Comparison of ENCODE assay signal across 1 cellular context in the genomic region with DNA sequence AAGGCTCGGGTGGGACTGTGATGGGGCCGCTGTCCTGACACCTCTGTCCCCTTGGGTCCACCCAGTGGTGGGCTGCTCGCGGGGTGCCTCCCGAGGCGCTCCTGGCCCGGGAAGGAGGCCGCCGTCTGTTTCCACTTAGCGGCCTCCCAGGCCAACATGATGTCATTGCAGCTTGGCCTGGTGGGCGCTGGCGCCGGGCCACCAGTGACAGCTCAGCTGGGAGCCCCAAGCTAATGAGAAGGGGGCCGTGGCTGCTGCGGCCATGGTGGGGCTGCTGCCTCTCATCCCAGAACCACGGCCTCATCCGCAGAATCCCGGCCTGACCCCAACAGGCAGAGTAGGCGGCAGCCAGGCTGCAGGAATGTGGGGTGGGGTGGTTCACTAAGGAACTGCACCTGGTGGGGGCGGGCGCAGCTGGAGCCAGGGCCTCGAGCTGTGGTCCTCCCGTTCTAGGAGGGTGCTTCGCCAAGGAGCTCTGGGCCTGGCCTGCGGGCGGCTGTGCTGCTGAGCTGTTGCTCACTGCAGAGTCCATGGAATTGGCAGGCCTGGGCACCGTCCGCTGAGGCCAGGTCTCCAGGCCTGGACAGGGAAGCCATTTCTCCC.
A peak's percentile ranks its signal among the peaks of the same experiment; 100 is the strongest.
TF ChIP-seq lines count a peak whose summit lies in the region.

No MANE protein-coding gene starts in this region.

TF ChIP-seq in SK-N-SH, 30 proteins besides CTCF, POLR2A, EP300 and RAD21 (continued from another document):
- TF ChIP-seq, protein P1, sequence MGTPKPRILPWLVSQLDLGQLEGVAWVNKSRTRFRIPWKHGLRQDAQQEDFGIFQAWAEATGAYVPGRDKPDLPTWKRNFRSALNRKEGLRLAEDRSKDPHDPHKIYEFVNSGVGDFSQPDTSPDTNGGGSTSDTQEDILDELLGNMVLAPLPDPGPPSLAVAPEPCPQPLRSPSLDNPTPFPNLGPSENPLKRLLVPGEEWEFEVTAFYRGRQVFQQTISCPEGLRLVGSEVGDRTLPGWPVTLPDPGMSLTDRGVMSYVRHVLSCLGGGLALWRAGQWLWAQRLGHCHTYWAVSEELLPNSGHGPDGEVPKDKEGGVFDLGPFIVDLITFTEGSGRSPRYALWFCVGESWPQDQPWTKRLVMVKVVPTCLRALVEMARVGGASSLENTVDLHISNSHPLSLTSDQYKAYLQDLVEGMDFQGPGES (IDR thresholded peaks at IDR 0.05; ENCODE audit: low read depth, low read length), result no peak
- TF ChIP-seq EZH2phosphoT487 (IDR thresholded peaks at IDR 0.05; ENCODE audit: borderline replicate concordance, low read depth) (no peak), JUND (IDR thresholded peaks at IDR 0.05) (no peak; the same call in 1 of the 2 replicates), NRF1 (IDR thresholded peaks at IDR 0.05; ENCODE audit: low read depth, low read length) (no peak), MEF2A (IDR thresholded peaks at IDR 0.05; ENCODE audit: borderline replicate concordance, low read depth) (no peak), SMC3 (IDR thresholded peaks at IDR 0.05; ENCODE audit: low read depth, low read length) (0 out of 2 replicates have a peak, but pooled peaks have one; percentile 8), POLR2AphosphoS5 (IDR thresholded peaks at IDR 0.05; ENCODE audit: low read depth, low read length) (no peak), TCF12 (IDR thresholded peaks at IDR 0.05) (peak; percentile 93), YY1 (IDR thresholded peaks at IDR 0.05; ENCODE audit: low read depth) (no peak), NFIC (IDR thresholded peaks at IDR 0.05; ENCODE audit: borderline replicate concordance) (peak; percentile 90), SIN3A (IDR thresholded peaks at IDR 0.05; ENCODE audit: borderline replicate concordance, low read depth, low read length) (0 out of 2 replicates have a peak, but pooled peaks have one; percentile 20), FOXJ3 (CRISPR knock-in tag; IDR thresholded peaks at IDR 0.05) (peak; percentile 76; the same call in 1 of the 2 replicates), CHD2 (IDR thresholded peaks at IDR 0.05; ENCODE audit: low read length, partially characterized antibody) (peak; percentile 53), FOSL2 (IDR thresholded peaks at IDR 0.05; ENCODE audit: borderline replicate concordance, low read depth) (peak; percentile 25; the same call in 1 of the 2 replicates), RFX5 (IDR thresholded peaks at IDR 0.05; ENCODE audit: low read length) (no peak), MXI1 (IDR thresholded peaks at IDR 0.05; ENCODE audit: low read depth, low read length) (peak; percentile 49), GATA2 (CRISPR knock-in tag; IDR thresholded peaks at IDR 0.05) (no peak)
- TF ChIP-seq, protein P2, sequence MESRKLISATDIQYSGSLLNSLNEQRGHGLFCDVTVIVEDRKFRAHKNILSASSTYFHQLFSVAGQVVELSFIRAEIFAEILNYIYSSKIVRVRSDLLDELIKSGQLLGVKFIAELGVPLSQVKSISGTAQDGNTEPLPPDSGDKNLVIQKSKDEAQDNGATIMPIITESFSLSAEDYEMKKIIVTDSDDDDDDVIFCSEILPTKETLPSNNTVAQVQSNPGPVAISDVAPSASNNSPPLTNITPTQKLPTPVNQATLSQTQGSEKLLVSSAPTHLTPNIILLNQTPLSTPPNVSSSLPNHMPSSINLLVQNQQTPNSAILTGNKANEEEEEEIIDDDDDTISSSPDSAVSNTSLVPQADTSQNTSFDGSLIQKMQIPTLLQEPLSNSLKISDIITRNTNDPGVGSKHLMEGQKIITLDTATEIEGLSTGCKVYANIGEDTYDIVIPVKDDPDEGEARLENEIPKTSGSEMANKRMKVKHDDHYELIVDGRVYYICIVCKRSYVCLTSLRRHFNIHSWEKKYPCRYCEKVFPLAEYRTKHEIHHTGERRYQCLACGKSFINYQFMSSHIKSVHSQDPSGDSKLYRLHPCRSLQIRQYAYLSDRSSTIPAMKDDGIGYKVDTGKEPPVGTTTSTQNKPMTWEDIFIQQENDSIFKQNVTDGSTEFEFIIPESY (IDR thresholded peaks at IDR 0.05; ENCODE audit: borderline replicate concordance, low read depth), result no peak
- TF ChIP-seq, protein P3, sequence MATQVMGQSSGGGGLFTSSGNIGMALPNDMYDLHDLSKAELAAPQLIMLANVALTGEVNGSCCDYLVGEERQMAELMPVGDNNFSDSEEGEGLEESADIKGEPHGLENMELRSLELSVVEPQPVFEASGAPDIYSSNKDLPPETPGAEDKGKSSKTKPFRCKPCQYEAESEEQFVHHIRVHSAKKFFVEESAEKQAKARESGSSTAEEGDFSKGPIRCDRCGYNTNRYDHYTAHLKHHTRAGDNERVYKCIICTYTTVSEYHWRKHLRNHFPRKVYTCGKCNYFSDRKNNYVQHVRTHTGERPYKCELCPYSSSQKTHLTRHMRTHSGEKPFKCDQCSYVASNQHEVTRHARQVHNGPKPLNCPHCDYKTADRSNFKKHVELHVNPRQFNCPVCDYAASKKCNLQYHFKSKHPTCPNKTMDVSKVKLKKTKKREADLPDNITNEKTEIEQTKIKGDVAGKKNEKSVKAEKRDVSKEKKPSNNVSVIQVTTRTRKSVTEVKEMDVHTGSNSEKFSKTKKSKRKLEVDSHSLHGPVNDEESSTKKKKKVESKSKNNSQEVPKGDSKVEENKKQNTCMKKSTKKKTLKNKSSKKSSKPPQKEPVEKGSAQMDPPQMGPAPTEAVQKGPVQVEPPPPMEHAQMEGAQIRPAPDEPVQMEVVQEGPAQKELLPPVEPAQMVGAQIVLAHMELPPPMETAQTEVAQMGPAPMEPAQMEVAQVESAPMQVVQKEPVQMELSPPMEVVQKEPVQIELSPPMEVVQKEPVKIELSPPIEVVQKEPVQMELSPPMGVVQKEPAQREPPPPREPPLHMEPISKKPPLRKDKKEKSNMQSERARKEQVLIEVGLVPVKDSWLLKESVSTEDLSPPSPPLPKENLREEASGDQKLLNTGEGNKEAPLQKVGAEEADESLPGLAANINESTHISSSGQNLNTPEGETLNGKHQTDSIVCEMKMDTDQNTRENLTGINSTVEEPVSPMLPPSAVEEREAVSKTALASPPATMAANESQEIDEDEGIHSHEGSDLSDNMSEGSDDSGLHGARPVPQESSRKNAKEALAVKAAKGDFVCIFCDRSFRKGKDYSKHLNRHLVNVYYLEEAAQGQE (IDR thresholded peaks at IDR 0.05; ENCODE audit: low read depth, low read length), result no peak
- TF ChIP-seq, protein P4, sequence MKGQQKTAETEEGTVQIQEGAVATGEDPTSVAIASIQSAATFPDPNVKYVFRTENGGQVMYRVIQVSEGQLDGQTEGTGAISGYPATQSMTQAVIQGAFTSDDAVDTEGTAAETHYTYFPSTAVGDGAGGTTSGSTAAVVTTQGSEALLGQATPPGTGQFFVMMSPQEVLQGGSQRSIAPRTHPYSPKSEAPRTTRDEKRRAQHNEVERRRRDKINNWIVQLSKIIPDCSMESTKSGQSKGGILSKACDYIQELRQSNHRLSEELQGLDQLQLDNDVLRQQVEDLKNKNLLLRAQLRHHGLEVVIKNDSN (IDR thresholded peaks at IDR 0.05; ENCODE audit: borderline replicate concordance, low read depth), result no peak
